In the genomic region with DNA sequence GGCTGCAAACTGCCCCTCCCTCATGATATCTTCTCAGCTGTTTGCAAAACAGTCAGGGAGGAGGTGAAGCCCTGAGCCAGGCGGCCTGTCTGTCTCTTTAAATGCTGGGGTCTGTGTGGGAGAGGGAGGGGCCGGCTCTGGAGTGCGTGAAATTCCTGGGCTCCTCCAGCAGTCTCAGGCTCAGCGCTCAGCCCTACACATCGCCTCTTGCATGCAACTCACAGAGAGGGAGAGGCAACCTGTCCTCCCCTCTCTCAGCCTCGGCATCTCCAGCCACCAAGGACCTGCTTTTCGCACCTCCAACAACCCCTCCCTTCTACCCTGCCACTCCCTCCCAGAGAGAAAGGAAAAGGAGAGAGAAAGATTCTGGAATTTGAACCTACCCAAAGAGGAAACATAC, we compare ENCODE assay signal across 11 cellular contexts. TPM values are rescaled to one million over a fixed set of nuclear protein-coding genes. Genes with fewer than 3 reads are reported as not detected.
DNase-seq lines count a peak whose midpoint lies in the region; ATAC-seq and TF ChIP-seq lines count a peak whose summit lies in the region.
"Had no signal": no experiment of that assay in that cellular context is flagged by ENCODE, and none has a peak within 500 bp of the region (broad histone marks: within the 10 kb centered on the region; RNA-seq: fewer than 3 reads in every experiment).

A gene (plus strand): TSS at position 171 of the 400 bp plus-strand sequence. CDS start 72,721 bp downstream, outside the sequence.

- H3K36me3 Mint-ChIP-seq in activated CD4-positive, alpha-beta memory T cell treated with anti-CD3 and anti-CD28 coated beads for 36 hours: no peaks in the 10 kb centered on the region
- H3K36me3 Mint-ChIP-seq: memory B cell had no signal

- H3F3A ChIP-seq in neural cell (ENCODE audit: insufficient read depth, low read length, poor library complexity, severe bottlenecking): no peaks in the 10 kb centered on the region

- peaks cover 6% of the 10 kb centered on the region for H3K27me3 Mint-ChIP-seq in activated CD4-positive, alpha-beta memory T cell treated with anti-CD3 and anti-CD28 coated beads for 36 hours

- no peak within 1 kb of the TSS for H3K4me3 Mint-ChIP-seq in activated CD4-positive, alpha-beta memory T cell treated with anti-CD3 and anti-CD28 coated beads for 36 hours
- H3K4me3 Mint-ChIP-seq: memory B cell had no signal

- H3K4me2 ChIP-seq in neural cell (ENCODE audit: low read length): peak within 1 kb of the TSS; percentile 78
- H3K4me2 ChIP-seq: BLaER1 had no signal

- peaks cover 50% of the 10 kb centered on the region for H3K79me2 ChIP-seq in neural cell (replicated peaks; ENCODE audit: insufficient read depth, low read length)

- no peaks in the 10 kb centered on the region for H4K20me1 ChIP-seq in neural cell (ENCODE audit: insufficient read depth)
- H4K20me1 ChIP-seq: BLaER1 had no signal

- WGBS in body of pancreas, 2 donors: 0 to 2% methylated on average over 5 to 7 of the region's 7 CpGs

- H3K9me3 Mint-ChIP-seq in activated CD4-positive, alpha-beta memory T cell treated with anti-CD3 and anti-CD28 coated beads for 36 hours: no peaks in the 10 kb centered on the region

- ATAC-seq in body of pancreas: no peak

- no peaks in the 10 kb centered on the region for H3K4me1 Mint-ChIP-seq in activated CD4-positive, alpha-beta memory T cell treated with anti-CD3 and anti-CD28 coated beads for 36 hours (ENCODE audit: low read depth)
- H3K4me1 Mint-ChIP-seq: memory B cell had no signal

- TF ChIP-seq POLR2A in body of pancreas (IDR thresholded peaks at IDR 0.05): no peak

- H3K36me3 ChIP-seq in neural cell (ENCODE audit: insufficient read depth, low read length) (no peaks in the 10 kb centered on the region), body of pancreas (replicated peaks in 1 of 2; ENCODE audit: insufficient read depth in 1 of 2, low read depth in 2 of 2) (no peaks in the 10 kb centered on the region)
- H3K36me3 ChIP-seq: BLaER1 had no signal

- DNase-seq in D341Med (ENCODE audit: low spot score): peak; percentile 47
- DNase-seq in NCI-H2227 (lab: John Stamatoyannopoulos, UW; ENCODE audit: unreplicated experiment): peak; percentile 83
- no peak for DNase-seq in epithelial cell of proximal tubule (ENCODE audit: low read depth)
- no peak for DNase-seq in glomerular visceral epithelial cell (ENCODE audit: extremely low spot score)
- DNase-seq in GF-D8 (lab: John Stamatoyannopoulos, UW): no peak
- no peak for DNase-seq in body of pancreas
- DNase-seq in activated CD4-positive, alpha-beta memory T cell treated with anti-CD3 and anti-CD28 coated beads for 36 hours: no peak
- DNase-seq: cortex of kidney had no signal

- H3K27ac Mint-ChIP-seq in activated CD4-positive, alpha-beta memory T cell treated with anti-CD3 and anti-CD28 coated beads for 36 hours: no peak within 1 kb of the TSS
- H3K27ac Mint-ChIP-seq: memory B cell had no signal

- no peaks in the 10 kb centered on the region for H3K27me3 ChIP-seq in neural cell (ENCODE audit: insufficient read depth, low read depth, low read length)
- no peaks in the 10 kb centered on the region for H3K27me3 ChIP-seq in body of pancreas
- H3K27me3 ChIP-seq: BLaER1 had no signal

- H3K27ac ChIP-seq in neural cell (ENCODE audit: low read length): peak within 1 kb of the TSS; percentile 43
- H3K27ac ChIP-seq in body of pancreas: no peak within 1 kb of the TSS
- H3K27ac ChIP-seq: BLaER1 had no signal

- H3K9me3 ChIP-seq in neural cell (ENCODE audit: low read length): no peaks in the 10 kb centered on the region
- no peaks in the 10 kb centered on the region for H3K9me3 ChIP-seq in body of pancreas
- H3K9me3 ChIP-seq: BLaER1 had no signal

- TF ChIP-seq RAD21 in neural cell (conservative IDR thresholded peaks at IDR 0.05): peak; percentile 70

- H2AFZ ChIP-seq in neural cell (ENCODE audit: low read depth, low read length): no peak within 1 kb of the TSS

- POLR2A ChIA-PET in activated CD4-positive, alpha-beta memory T cell treated with anti-CD3 and anti-CD28 coated beads for 36 hours (lab: Charles Lee): no interaction called here

- CTCF ChIA-PET in activated CD4-positive, alpha-beta memory T cell treated with anti-CD3 and anti-CD28 coated beads for 36 hours (lab: Charles Lee): no interaction called here

- intact Hi-C loops in body of pancreas (cut with DNase I): no loop called here
- intact Hi-C loops in activated CD4-positive, alpha-beta memory T cell treated with anti-CD3 and anti-CD28 coated beads for 36 hours (cut with micrococcal nuclease): no loop called here

- TF ChIP-seq EP300 in neural cell (conservative IDR thresholded peaks at IDR 0.05; ENCODE audit: poor library complexity, severe bottlenecking): no peak

- H3K9ac ChIP-seq in neural cell (ENCODE audit: low read length): peak within 1 kb of the TSS; percentile 68
- H3K9ac ChIP-seq: BLaER1 had no signal

- H3K4me3 ChIP-seq in epithelial cell of proximal tubule (ENCODE audit: low read depth, low read length): peak within 1 kb of the TSS; percentile 38
- H3K4me3 ChIP-seq in neural cell (ENCODE audit: low read length): peak within 1 kb of the TSS; percentile 83
- H3K4me3 ChIP-seq in body of pancreas: no peak within 1 kb of the TSS
- H3K4me3 ChIP-seq: BLaER1 had no signal

- TF ChIP-seq CTCF in epithelial cell of proximal tubule (conservative IDR thresholded peaks at IDR 0.05; ENCODE audit: low read depth, low read length) (no peak), neural cell (IDR thresholded peaks at IDR 0.05; ENCODE audit: poor library complexity, severe bottlenecking) (peak; percentile 46), body of pancreas (IDR thresholded peaks at IDR 0.05) (no peak)

- peaks cover 3% of the 10 kb centered on the region for H3K4me1 ChIP-seq in body of pancreas
- H3K4me1 ChIP-seq: BLaER1 had no signal

- no peaks in the 10 kb centered on the region for H3K9me2 ChIP-seq in neural cell (ENCODE audit: insufficient read depth, low read length)

TF ChIP-seq in neural cell, 6 proteins besides CTCF, POLR2A, EP300 and RAD21:
- TF ChIP-seq TAF1 (IDR thresholded peaks at IDR 0.05; ENCODE audit: low read depth) (peak; percentile 96), MXI1 (conservative IDR thresholded peaks at IDR 0.05; ENCODE audit: poor library complexity, severe bottlenecking) (no peak), SMC3 (conservative IDR thresholded peaks at IDR 0.05; ENCODE audit: poor library complexity) (peak; percentile 68), POLR2AphosphoS5 (IDR thresholded peaks at IDR 0.05) (peak; percentile 85), EZH2 (IDR thresholded peaks at IDR 0.05; ENCODE audit: borderline replicate concordance, insufficient read depth, low read length, poor library complexity, severe bottlenecking) (no peak)
- TF ChIP-seq, protein P1, sequence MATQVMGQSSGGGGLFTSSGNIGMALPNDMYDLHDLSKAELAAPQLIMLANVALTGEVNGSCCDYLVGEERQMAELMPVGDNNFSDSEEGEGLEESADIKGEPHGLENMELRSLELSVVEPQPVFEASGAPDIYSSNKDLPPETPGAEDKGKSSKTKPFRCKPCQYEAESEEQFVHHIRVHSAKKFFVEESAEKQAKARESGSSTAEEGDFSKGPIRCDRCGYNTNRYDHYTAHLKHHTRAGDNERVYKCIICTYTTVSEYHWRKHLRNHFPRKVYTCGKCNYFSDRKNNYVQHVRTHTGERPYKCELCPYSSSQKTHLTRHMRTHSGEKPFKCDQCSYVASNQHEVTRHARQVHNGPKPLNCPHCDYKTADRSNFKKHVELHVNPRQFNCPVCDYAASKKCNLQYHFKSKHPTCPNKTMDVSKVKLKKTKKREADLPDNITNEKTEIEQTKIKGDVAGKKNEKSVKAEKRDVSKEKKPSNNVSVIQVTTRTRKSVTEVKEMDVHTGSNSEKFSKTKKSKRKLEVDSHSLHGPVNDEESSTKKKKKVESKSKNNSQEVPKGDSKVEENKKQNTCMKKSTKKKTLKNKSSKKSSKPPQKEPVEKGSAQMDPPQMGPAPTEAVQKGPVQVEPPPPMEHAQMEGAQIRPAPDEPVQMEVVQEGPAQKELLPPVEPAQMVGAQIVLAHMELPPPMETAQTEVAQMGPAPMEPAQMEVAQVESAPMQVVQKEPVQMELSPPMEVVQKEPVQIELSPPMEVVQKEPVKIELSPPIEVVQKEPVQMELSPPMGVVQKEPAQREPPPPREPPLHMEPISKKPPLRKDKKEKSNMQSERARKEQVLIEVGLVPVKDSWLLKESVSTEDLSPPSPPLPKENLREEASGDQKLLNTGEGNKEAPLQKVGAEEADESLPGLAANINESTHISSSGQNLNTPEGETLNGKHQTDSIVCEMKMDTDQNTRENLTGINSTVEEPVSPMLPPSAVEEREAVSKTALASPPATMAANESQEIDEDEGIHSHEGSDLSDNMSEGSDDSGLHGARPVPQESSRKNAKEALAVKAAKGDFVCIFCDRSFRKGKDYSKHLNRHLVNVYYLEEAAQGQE (IDR thresholded peaks at IDR 0.05; ENCODE audit: borderline replicate concordance): peak; percentile 61

RNA-seq across cellular contexts. Expression of the gene that starts here (rescaled TPM):
- total RNA-seq in epithelial cell of proximal tubule (1.2 and 1.7 TPM in 2 replicates), body of pancreas (1 to 10 TPM; 1.3 to 2.3 TPM)
- polyA plus RNA-seq in neural cell: 110 and 114 TPM in 2 replicates
- polyA minus RNA-seq in neural cell: 242 and 310 TPM in 2 replicates
- total RNA-seq in activated CD4-positive, alpha-beta memory T cell treated with anti-CD3 and anti-CD28 coated beads for 36 hours: not detected

Comparison
In these comparisons a context has a peak if more than half of its experiments do, and no peak if none do; other contexts are left out.
1. DNase-seq: peak in D341Med (single experiment) and NCI-H2227 (single experiment); none in epithelial cell of proximal tubule (single experiment), glomerular visceral epithelial cell (single experiment), GF-D8 (single experiment), body of pancreas (0 of 4) and activated CD4-positive, alpha-beta memory T cell treated with anti-CD3 and anti-CD28 coated beads for 36 hours (single experiment).
2. H3K4me3 ChIP-seq: peak in epithelial cell of proximal tubule (single experiment) and neural cell (single experiment); none in body of pancreas (0 of 2).